In the genomic region with DNA sequence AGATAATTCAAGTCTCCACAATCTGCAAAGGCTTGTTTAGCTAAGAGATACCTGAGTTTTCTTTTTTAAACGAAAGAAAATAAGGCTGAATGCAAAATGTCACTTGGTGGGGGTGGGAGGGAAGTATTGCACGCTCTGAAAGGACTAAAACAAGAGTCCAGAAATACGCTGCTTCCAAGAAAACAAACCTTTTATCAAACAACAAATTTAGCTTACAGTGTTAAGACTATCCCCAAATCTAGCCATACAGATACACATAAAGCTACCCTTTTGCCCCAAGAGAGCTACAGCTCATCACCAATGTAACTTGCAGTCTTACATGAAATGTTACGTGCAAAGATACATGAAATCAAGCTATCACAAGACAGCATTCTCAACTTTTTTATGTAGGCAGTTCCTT, we compare ENCODE assay signal across 13 cellular contexts.
DNase-seq lines count a peak whose midpoint lies in the region; ATAC-seq and TF ChIP-seq lines count a peak whose summit lies in the region.
"Had no signal": no experiment of that assay in that cellular context is flagged by ENCODE, and none has a peak within 500 bp of the region (broad histone marks: within the 10 kb centered on the region; RNA-seq: fewer than 3 reads in every experiment).

No MANE protein-coding gene starts in this region.

- H3K4me1 Mint-ChIP-seq in activated CD4-positive, alpha-beta memory T cell treated with anti-CD3 and anti-CD28 coated beads for 36 hours (ENCODE audit: low read depth), result peaks cover 65% of the 10 kb centered on the region

- CTCF ChIA-PET in activated CD4-positive, alpha-beta memory T cell treated with anti-CD3 and anti-CD28 coated beads for 36 hours (lab: Charles Lee), result interaction anchor here (0.7 to 1.7 kb wide), 4 partner anchors 10 to 337 kb away, joined by 3 to 6 read pairs (median 4); no protein-coding TSS in a partner anchor

- H3K4me3 ChIP-seq in right cardiac atrium (ENCODE audit: low read length), result peak overlapping the region; percentile 36
- H3K4me3 ChIP-seq in stomach, result peak overlapping the region in 1 of 4 donors; percentile 52

- intact Hi-C loops in activated CD4-positive, alpha-beta memory T cell treated with anti-CD3 and anti-CD28 coated beads for 36 hours (cut with micrococcal nuclease), result loop anchor here (5.0 to 10.0 kb wide), 6 partner anchors 289 to 1979 kb away; a partner anchor contains a TSS
- intact Hi-C loops in right cardiac atrium (cut with DNase I) (loop anchor here in 1 of 4 donors (5.0 kb wide), 1 partner anchor 71 kb away; no protein-coding TSS in a partner anchor), stomach (cut with DNase I; ENCODE audit: low total_unique reads) (no loop called here)

- H3K36me3 ChIP-seq in stomach, result no peaks in the 10 kb centered on the region

- 35% methylated on average over 4 of the region's 4 CpGs for WGBS in right cardiac atrium
- 27 to 48% (median 39%) methylated on average over 4 of the region's 4 CpGs for whole genome bisulfite sequencing in stomach, 5 donors

- H3K27ac ChIP-seq in right cardiac atrium (ENCODE audit: low read length), result no peak overlapping the region
- H3K27ac ChIP-seq in stomach, result peak overlapping the region in 4 of 5 donors; percentile 63 to 99 (median 94)

- H3K9me3 ChIP-seq in right cardiac atrium (ENCODE audit: control insufficient read depth, low read length), result no peaks in the 10 kb centered on the region
- H3K9me3 ChIP-seq in stomach, result no peaks in the 10 kb centered on the region

- ATAC-seq in right cardiac atrium, result no peak
- no peak for ATAC-seq in HG02885 (IDR thresholded peaks at IDR 0.05; ENCODE audit: poor library complexity, unreplicated experiment)
- ATAC-seq in GM21360 (IDR thresholded peaks at IDR 0.05; ENCODE audit: unreplicated experiment), result no peak
- ATAC-seq: left lobe of liver had no signal

- H3K27me3 Mint-ChIP-seq in activated CD4-positive, alpha-beta memory T cell treated with anti-CD3 and anti-CD28 coated beads for 36 hours, result no peaks in the 10 kb centered on the region
- H3K27me3 Mint-ChIP-seq: activated naive CD8-positive, alpha-beta T cell; stimulated activated naive CD8-positive, alpha-beta T cell treated with anti-CD3 and anti-CD28 coated beads, Interleukin-15, Interleukin-2, amounts not matched to agents 100 ng/mL and 50 ng/mL, for 24 hours had no signal

- peaks cover 5% of the 10 kb centered on the region for H3K36me3 Mint-ChIP-seq in activated CD4-positive, alpha-beta memory T cell treated with anti-CD3 and anti-CD28 coated beads for 36 hours

- DNase-seq in HT1080 (ENCODE audit: low read depth), result peak; percentile 31
- no peak for DNase-seq in activated CD4-positive, alpha-beta memory T cell treated with anti-CD3 and anti-CD28 coated beads for 36 hours
- DNase-seq in right cardiac atrium, result no peak
- no peak for DNase-seq in stomach
- DNase-seq in activated CD8-positive, alpha-beta memory T cell treated with anti-CD3 and anti-CD28 coated beads, Interleukin-2, amount 50 U/mL, for 48 hours, result no peak
- DNase-seq: glutamatergic neuron; posterior cingulate gyrus; stimulated activated CD4-positive, alpha-beta T cell treated with anti-CD3 and anti-CD28 coated beads, Interleukin-2, amount 100 ng/mL, for 48 hours had no signal

- H3K4me3 Mint-ChIP-seq in activated CD4-positive, alpha-beta memory T cell treated with anti-CD3 and anti-CD28 coated beads for 36 hours, result no peak overlapping the region
- H3K4me3 Mint-ChIP-seq: activated naive CD8-positive, alpha-beta T cell; stimulated activated naive CD8-positive, alpha-beta T cell treated with anti-CD3 and anti-CD28 coated beads, Interleukin-15, Interleukin-2, amounts not matched to agents 100 ng/mL and 50 ng/mL, for 24 hours had no signal

- no peak for TF ChIP-seq CTCF in stomach (IDR thresholded peaks at IDR 0.05)

- H3K4me1 ChIP-seq in right cardiac atrium (ENCODE audit: control insufficient read depth, insufficient read depth, low read length) (no peaks in the 10 kb centered on the region), stomach (peaks cover 29 to 81% (median 65%) of the 10 kb centered on the region in 4 donors)

- H3K27me3 ChIP-seq in right cardiac atrium (ENCODE audit: control insufficient read depth, insufficient read depth) (no peaks in the 10 kb centered on the region), stomach (no peaks in the 10 kb centered on the region)

- TF ChIP-seq POLR2A in stomach (IDR thresholded peaks at IDR 0.05), result no peak

- TF ChIP-seq EP300 in stomach (IDR thresholded peaks at IDR 0.05), result no peak

- peak overlapping the region; percentile 94 for H3K27ac Mint-ChIP-seq in activated CD4-positive, alpha-beta memory T cell treated with anti-CD3 and anti-CD28 coated beads for 36 hours
- H3K27ac Mint-ChIP-seq: activated naive CD8-positive, alpha-beta T cell; stimulated activated naive CD8-positive, alpha-beta T cell treated with anti-CD3 and anti-CD28 coated beads, Interleukin-15, Interleukin-2, amounts not matched to agents 100 ng/mL and 50 ng/mL, for 24 hours had no signal

- H3K9me3 Mint-ChIP-seq in activated CD4-positive, alpha-beta memory T cell treated with anti-CD3 and anti-CD28 coated beads for 36 hours, result no peaks in the 10 kb centered on the region
- H3K9me3 Mint-ChIP-seq: stimulated activated naive CD8-positive, alpha-beta T cell treated with anti-CD3 and anti-CD28 coated beads, Interleukin-15, Interleukin-2, amounts not matched to agents 100 ng/mL and 50 ng/mL, for 24 hours had no signal

- POLR2A ChIA-PET in activated CD4-positive, alpha-beta memory T cell treated with anti-CD3 and anti-CD28 coated beads for 36 hours (lab: Charles Lee), result interaction anchor here (0.8 to 6.9 kb wide), 8 partner anchors 10 to 522 kb away, joined by 3 to 35 read pairs (median 6); a partner anchor contains a TSS
